ENCODE assay signal across 14 cellular contexts in genomic region chr5:168788107-168788506, GRCh38.
A peak's percentile ranks its signal among the peaks of the same experiment; 100 is the strongest.
DNase-seq lines count a peak whose midpoint lies in the region; ATAC-seq and TF ChIP-seq lines count a peak whose summit lies in the region.
"Had no signal": no experiment of that assay in that cellular context is flagged by ENCODE, and none has a peak within 500 bp of the region (broad histone marks: within the 10 kb centered on the region; RNA-seq: fewer than 3 reads in every experiment).

No MANE protein-coding gene starts in this region.

- H3K27me3 ChIP-seq in SK-N-SH (ENCODE audit: insufficient read depth) (no peaks in the 10 kb centered on the region), neural progenitor cell (no peaks in the 10 kb centered on the region)
- H3K27me3 ChIP-seq: BLaER1 treated with 17β-estradiol and CSF1 and Interleukin-3, amounts not matched to agents 10 nM and 100 nM had no signal

- H3K27ac ChIP-seq in SK-N-SH (ENCODE audit: low read depth in 2 of 2, low read length in 1 of 2): peak overlapping the region in 1 of 2 experiments; percentile 100; a peak in 2 of 4 replicates
- no peak overlapping the region for H3K27ac ChIP-seq in neural progenitor cell
- H3K27ac ChIP-seq: BLaER1 treated with 17β-estradiol and CSF1 and Interleukin-3, amounts not matched to agents 10 nM and 100 nM; GM23248 had no signal

- no peak overlapping the region for H3K4me3 Mint-ChIP-seq in neural progenitor cell
- no peak overlapping the region for H3K4me3 Mint-ChIP-seq in effector memory CD8-positive, alpha-beta T cell
- H3K4me3 Mint-ChIP-seq: B cell; CD8-positive, alpha-beta T cell had no signal

- POLR2A ChIA-PET in SK-N-SH (lab: Yijun Ruan, JAX): interaction anchor here (1.1 kb wide), 1 partner anchor 41 kb away, joined by 4 read pairs; no protein-coding TSS in a partner anchor

- H4K20me1 ChIP-seq in SK-N-SH (ENCODE audit: insufficient read depth): no peaks in the 10 kb centered on the region
- no peaks in the 10 kb centered on the region for H4K20me1 ChIP-seq in neural progenitor cell (ENCODE audit: low read depth)
- H4K20me1 ChIP-seq: BLaER1 treated with 17β-estradiol and CSF1 and Interleukin-3, amounts not matched to agents 10 nM and 100 nM had no signal

- H3K36me3 ChIP-seq in SK-N-SH (replicated peaks in 1 of 2; ENCODE audit: control insufficient read depth in 1 of 2, insufficient read depth in 2 of 2, low read length in 1 of 2) (peaks cover 29 to 98% of the 10 kb centered on the region in 2 experiments), neural progenitor cell (no peaks in the 10 kb centered on the region)
- H3K36me3 ChIP-seq: BLaER1 treated with 17β-estradiol and CSF1 and Interleukin-3, amounts not matched to agents 10 nM and 100 nM; HAP-1 had no signal

- no peaks in the 10 kb centered on the region for H3K36me3 Mint-ChIP-seq in neural progenitor cell
- no peaks in the 10 kb centered on the region for H3K36me3 Mint-ChIP-seq in effector memory CD8-positive, alpha-beta T cell (ENCODE audit: insufficient read depth)
- H3K36me3 Mint-ChIP-seq: CD8-positive, alpha-beta T cell had no signal

- peak in 1 of 2 experiments; percentile 89; a peak in 2 of 4 replicates for TF ChIP-seq EP300 in SK-N-SH (IDR thresholded peaks at IDR 0.05; ENCODE audit: borderline replicate concordance in 1 of 2, low read depth in 1 of 2, low read length in 1 of 2)

- H3K27ac Mint-ChIP-seq in neural progenitor cell: peak overlapping the region; percentile 11
- H3K27ac Mint-ChIP-seq in effector memory CD8-positive, alpha-beta T cell: no peak overlapping the region
- H3K27ac Mint-ChIP-seq: B cell; CD8-positive, alpha-beta T cell had no signal

- in situ Hi-C loops in GM13976 (cut with MboI; ENCODE audit: low sequenced_read_pairs, unreplicated experiment): no loop called here

- no peak overlapping the region for H3K9ac ChIP-seq in SK-N-SH
- H3K9ac ChIP-seq in neural progenitor cell: no peak overlapping the region
- H3K9ac ChIP-seq: BLaER1 treated with 17β-estradiol and CSF1 and Interleukin-3, amounts not matched to agents 10 nM and 100 nM; GM23248 had no signal

- peaks cover 2% of the 10 kb centered on the region for H3K27me3 Mint-ChIP-seq in neural progenitor cell (ENCODE audit: insufficient read depth, low read depth)
- peaks cover 6 to 13% of the 10 kb centered on the region in 2 donors for H3K27me3 Mint-ChIP-seq in effector memory CD8-positive, alpha-beta T cell
- H3K27me3 Mint-ChIP-seq: B cell had no signal

- peaks cover 2% of the 10 kb centered on the region for H3K9me3 Mint-ChIP-seq in neural progenitor cell
- no peaks in the 10 kb centered on the region for H3K9me3 Mint-ChIP-seq in effector memory CD8-positive, alpha-beta T cell
- H3K9me3 Mint-ChIP-seq: CD8-positive, alpha-beta T cell had no signal

- WGBS in SK-N-SH (ENCODE audit: low lambda C conversion rate): 53% methylated on average over 4 of the region's 4 CpGs

- H3K9me3 ChIP-seq in SK-N-SH (no peaks in the 10 kb centered on the region), neural progenitor cell (ENCODE audit: low read depth) (no peaks in the 10 kb centered on the region)
- H3K9me3 ChIP-seq: HAP-1 had no signal

- H3F3A ChIP-seq in SK-N-SH (replicated peaks; ENCODE audit: insufficient read depth) (no peaks in the 10 kb centered on the region), neural progenitor cell (ENCODE audit: low read depth) (no peaks in the 10 kb centered on the region)

- no peak overlapping the region for H2AFZ ChIP-seq in SK-N-SH (ENCODE audit: low read depth)
- H2AFZ ChIP-seq in neural progenitor cell (replicated peaks): no peak overlapping the region
- H2AFZ ChIP-seq: GM23248 had no signal

- DNase-seq in NCI-H2171 treated with DMSO at 0.1 percent for 48 hours (lab: John Stamatoyannopoulos, UW) (peak; percentile 84), NCI-H69 (lab: John Stamatoyannopoulos, UW) (peak; percentile 10), SK-N-SH (peak; percentile 59), neural progenitor cell (ENCODE audit: low spot score) (no peak), GM13976 (ENCODE audit: low spot score) (no peak), NCI-H146 (lab: John Stamatoyannopoulos, UW) (no peak)
- DNase-seq in effector memory CD8-positive, alpha-beta T cell: no peak
- no peak for DNase-seq in stimulated activated CD8-positive, alpha-beta memory T cell treated with anti-CD3 and anti-CD28 coated beads, Interleukin-4, amount 100 ng/mL, for 48 hours
- DNase-seq: Calu3; CD8-positive, alpha-beta T cell; GM23248 had no signal

- H3K4me1 Mint-ChIP-seq in neural progenitor cell: peaks cover 22% of the 10 kb centered on the region
- no peaks in the 10 kb centered on the region for H3K4me1 Mint-ChIP-seq in effector memory CD8-positive, alpha-beta T cell (ENCODE audit: low read depth in 2 of 2)
- H3K4me1 Mint-ChIP-seq: B cell had no signal

- peaks cover 7 to 84% of the 10 kb centered on the region in 2 experiments; a peak in 3 of 4 replicates for H3K4me1 ChIP-seq in SK-N-SH (ENCODE audit: control insufficient read depth in 1 of 2, insufficient read depth in 2 of 2, low read depth in 1 of 2, low read length in 1 of 2)
- peaks cover 10% of the 10 kb centered on the region for H3K4me1 ChIP-seq in neural progenitor cell
- H3K4me1 ChIP-seq: HAP-1 had no signal

- no peaks in the 10 kb centered on the region for H3K79me2 ChIP-seq in SK-N-SH (ENCODE audit: insufficient read depth)
- H3K79me2 ChIP-seq in neural progenitor cell (ENCODE audit: low read depth): no peaks in the 10 kb centered on the region

- H3K4me2 ChIP-seq in SK-N-SH (no peak overlapping the region), neural progenitor cell (no peak overlapping the region)
- H3K4me2 ChIP-seq: BLaER1 treated with 17β-estradiol and CSF1 and Interleukin-3, amounts not matched to agents 10 nM and 100 nM had no signal

- CTCF ChIA-PET in SK-N-SH (lab: Yijun Ruan, JAX): interaction anchor here (1.4 to 1.8 kb wide), 5 partner anchors 11 to 159 kb away, joined by 3 to 5 read pairs (median 4); no protein-coding TSS in a partner anchor

- H3K9me2 ChIP-seq in SK-N-SH: no peaks in the 10 kb centered on the region

- TF ChIP-seq CTCF in SK-N-SH (IDR thresholded peaks at IDR 0.05): no peak
- no peak for TF ChIP-seq CTCF in neural progenitor cell (IDR thresholded peaks at IDR 0.05)
- no peak for TF ChIP-seq CTCF in GM13976 (IDR thresholded peaks at IDR 0.05; ENCODE audit: borderline replicate concordance, control extremely low read depth, extremely low read depth, insufficient read depth, missing control alignments)

- ATAC-seq in effector memory CD8-positive, alpha-beta T cell (replicated peaks): no peak
- ATAC-seq: CD8-positive, alpha-beta T cell had no signal

- H3K4me3 ChIP-seq in SK-N-SH (ENCODE audit: low read depth in 2 of 2, low read length in 1 of 2): no peak overlapping the region
- no peak overlapping the region for H3K4me3 ChIP-seq in neural progenitor cell
- H3K4me3 ChIP-seq: BLaER1 treated with 17β-estradiol and CSF1 and Interleukin-3, amounts not matched to agents 10 nM and 100 nM; GM23248; HAP-1 had no signal

- TF ChIP-seq RAD21 in SK-N-SH (IDR thresholded peaks at IDR 0.05; ENCODE audit: low read length): no peak

TF ChIP-seq in SK-N-SH, 30 proteins besides CTCF, POLR2A, EP300 and RAD21:
- TF ChIP-seq NRF1 (IDR thresholded peaks at IDR 0.05; ENCODE audit: low read depth, low read length): no peak
- no peak for TF ChIP-seq TAF1 (IDR thresholded peaks at IDR 0.05; ENCODE audit: borderline replicate concordance, low read depth, low read length)
- TF ChIP-seq MAX (IDR thresholded peaks at IDR 0.05; ENCODE audit: low read depth): no peak
- TF ChIP-seq FOXM1 (IDR thresholded peaks at IDR 0.05; ENCODE audit: low read depth): no peak
- TF ChIP-seq CHD2 (IDR thresholded peaks at IDR 0.05; ENCODE audit: low read length, partially characterized antibody): peak; percentile 57
- TF ChIP-seq GATA2 (CRISPR knock-in tag; IDR thresholded peaks at IDR 0.05): peak; percentile 92
- no peak for TF ChIP-seq TEAD4 (IDR thresholded peaks at IDR 0.05; ENCODE audit: borderline replicate concordance, insufficient read depth)
- peak; percentile 55; the same call in 1 of the 2 replicates for TF ChIP-seq RCOR1 (IDR thresholded peaks at IDR 0.05; ENCODE audit: low read length)
- no peak for TF ChIP-seq GABPA (IDR thresholded peaks at IDR 0.05; ENCODE audit: low read depth)
- no peak for TF ChIP-seq IRF3 (IDR thresholded peaks at IDR 0.05; ENCODE audit: low read depth, low read length)
- peak; percentile 91 for TF ChIP-seq FOXJ3 (CRISPR knock-in tag; IDR thresholded peaks at IDR 0.05)

Comparison
In these comparisons a context has a peak if more than half of its experiments do, and no peak if none do; other contexts are left out.
1. DNase-seq: peak in NCI-H2171 treated with DMSO at 0.1 percent for 48 hours (single experiment), NCI-H69 (single experiment) and SK-N-SH (single experiment); none in neural progenitor cell (single experiment), effector memory CD8-positive, alpha-beta T cell (0 of 3), stimulated activated CD8-positive, alpha-beta memory T cell treated with anti-CD3 and anti-CD28 coated beads, Interleukin-4, amount 100 ng/mL, for 48 hours (single experiment), GM13976 (single experiment) and NCI-H146 (single experiment).